2 cellular contexts compared by ENCODE assay signal in the genomic region with DNA sequence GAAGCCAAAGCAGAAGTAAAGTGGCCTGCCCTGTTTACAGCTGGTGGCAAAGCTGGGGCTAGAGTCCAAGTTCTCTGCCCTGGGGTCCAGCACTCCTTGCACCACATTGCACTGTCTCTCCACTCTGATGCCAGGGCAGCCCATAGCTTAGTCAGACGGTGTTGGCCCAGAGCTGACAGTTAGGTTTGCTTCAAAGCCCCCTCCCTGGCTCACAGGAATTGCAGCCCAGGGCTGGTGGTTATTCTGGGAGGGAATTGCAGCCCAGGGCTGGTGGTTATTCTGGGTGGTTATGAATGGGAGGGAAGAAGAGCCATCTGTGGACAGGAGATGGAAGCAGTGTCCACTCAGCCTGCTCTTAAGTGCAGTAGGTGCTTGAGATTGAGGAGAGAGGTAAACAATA.
TF ChIP-seq lines count a peak whose summit lies in the region.

No MANE protein-coding gene starts in this region.

TF ChIP-seq in GM23338, 12 proteins besides CTCF, POLR2A, EP300 and RAD21:
- TF ChIP-seq ZNF331 (CRISPR knock-in tag; IDR thresholded peaks at IDR 0.05; ENCODE audit: low read depth) (no peak), EZH2phosphoT487 (IDR thresholded peaks at IDR 0.05; ENCODE audit: unreplicated experiment) (no peak), ZNF114 (CRISPR knock-in tag; IDR thresholded peaks at IDR 0.05) (no peak), POLR2AphosphoS5 (IDR thresholded peaks at IDR 0.05; ENCODE audit: low read depth) (no peak)
- TF ChIP-seq, protein P1, sequence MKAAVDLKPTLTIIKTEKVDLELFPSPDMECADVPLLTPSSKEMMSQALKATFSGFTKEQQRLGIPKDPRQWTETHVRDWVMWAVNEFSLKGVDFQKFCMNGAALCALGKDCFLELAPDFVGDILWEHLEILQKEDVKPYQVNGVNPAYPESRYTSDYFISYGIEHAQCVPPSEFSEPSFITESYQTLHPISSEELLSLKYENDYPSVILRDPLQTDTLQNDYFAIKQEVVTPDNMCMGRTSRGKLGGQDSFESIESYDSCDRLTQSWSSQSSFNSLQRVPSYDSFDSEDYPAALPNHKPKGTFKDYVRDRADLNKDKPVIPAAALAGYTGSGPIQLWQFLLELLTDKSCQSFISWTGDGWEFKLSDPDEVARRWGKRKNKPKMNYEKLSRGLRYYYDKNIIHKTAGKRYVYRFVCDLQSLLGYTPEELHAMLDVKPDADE (IDR thresholded peaks at IDR 0.05): no peak
- TF ChIP-seq, protein P2, sequence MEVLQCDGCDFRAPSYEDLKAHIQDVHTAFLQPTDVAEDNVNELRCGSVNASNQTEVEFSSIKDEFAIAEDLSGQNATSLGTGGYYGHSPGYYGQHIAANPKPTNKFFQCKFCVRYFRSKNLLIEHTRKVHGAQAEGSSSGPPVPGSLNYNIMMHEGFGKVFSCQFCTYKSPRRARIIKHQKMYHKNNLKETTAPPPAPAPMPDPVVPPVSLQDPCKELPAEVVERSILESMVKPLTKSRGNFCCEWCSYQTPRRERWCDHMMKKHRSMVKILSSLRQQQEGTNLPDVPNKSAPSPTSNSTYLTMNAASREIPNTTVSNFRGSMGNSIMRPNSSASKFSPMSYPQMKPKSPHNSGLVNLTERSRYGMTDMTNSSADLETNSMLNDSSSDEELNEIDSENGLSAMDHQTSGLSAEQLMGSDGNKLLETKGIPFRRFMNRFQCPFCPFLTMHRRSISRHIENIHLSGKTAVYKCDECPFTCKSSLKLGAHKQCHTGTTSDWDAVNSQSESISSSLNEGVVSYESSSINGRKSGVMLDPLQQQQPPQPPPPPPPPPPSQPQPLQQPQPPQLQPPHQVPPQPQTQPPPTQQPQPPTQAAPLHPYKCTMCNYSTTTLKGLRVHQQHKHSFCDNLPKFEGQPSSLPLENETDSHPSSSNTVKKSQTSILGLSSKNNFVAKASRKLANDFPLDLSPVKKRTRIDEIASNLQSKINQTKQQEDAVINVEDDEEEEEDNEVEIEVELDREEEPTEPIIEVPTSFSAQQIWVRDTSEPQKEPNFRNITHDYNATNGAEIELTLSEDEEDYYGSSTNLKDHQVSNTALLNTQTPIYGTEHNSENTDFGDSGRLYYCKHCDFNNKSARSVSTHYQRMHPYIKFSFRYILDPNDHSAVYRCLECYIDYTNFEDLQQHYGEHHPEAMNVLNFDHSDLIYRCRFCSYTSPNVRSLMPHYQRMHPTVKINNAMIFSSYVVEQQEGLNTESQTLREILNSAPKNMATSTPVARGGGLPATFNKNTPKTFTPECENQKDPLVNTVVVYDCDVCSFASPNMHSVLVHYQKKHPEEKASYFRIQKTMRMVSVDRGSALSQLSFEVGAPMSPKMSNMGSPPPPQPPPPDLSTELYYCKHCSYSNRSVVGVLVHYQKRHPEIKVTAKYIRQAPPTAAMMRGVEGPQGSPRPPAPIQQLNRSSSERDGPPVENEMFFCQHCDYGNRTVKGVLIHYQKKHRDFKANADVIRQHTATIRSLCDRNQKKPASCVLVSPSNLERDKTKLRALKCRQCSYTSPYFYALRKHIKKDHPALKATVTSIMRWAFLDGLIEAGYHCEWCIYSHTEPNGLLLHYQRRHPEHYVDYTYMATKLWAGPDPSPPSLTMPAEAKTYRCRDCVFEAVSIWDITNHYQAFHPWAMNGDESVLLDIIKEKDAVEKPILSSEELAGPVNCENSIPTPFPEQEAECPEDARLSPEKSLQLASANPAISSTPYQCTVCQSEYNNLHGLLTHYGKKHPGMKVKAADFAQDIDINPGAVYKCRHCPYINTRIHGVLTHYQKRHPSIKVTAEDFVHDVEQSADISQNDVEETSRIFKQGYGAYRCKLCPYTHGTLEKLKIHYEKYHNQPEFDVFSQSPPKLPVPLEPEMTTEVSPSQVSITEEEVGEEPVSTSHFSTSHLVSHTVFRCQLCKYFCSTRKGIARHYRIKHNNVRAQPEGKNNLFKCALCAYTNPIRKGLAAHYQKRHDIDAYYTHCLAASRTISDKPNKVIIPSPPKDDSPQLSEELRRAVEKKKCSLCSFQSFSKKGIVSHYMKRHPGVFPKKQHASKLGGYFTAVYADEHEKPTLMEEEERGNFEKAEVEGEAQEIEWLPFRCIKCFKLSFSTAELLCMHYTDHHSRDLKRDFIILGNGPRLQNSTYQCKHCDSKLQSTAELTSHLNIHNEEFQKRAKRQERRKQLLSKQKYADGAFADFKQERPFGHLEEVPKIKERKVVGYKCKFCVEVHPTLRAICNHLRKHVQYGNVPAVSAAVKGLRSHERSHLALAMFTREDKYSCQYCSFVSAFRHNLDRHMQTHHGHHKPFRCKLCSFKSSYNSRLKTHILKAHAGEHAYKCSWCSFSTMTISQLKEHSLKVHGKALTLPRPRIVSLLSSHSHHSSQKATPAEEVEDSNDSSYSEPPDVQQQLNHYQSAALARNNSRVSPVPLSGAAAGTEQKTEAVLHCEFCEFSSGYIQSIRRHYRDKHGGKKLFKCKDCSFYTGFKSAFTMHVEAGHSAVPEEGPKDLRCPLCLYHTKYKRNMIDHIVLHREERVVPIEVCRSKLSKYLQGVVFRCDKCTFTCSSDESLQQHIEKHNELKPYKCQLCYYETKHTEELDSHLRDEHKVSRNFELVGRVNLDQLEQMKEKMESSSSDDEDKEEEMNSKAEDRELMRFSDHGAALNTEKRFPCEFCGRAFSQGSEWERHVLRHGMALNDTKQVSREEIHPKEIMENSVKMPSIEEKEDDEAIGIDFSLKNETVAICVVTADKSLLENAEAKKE (CRISPR knock-in tag; IDR thresholded peaks at IDR 0.05): no peak

TF ChIP-seq in IMR-90, 13 proteins besides CTCF, POLR2A, EP300 and RAD21:
- TF ChIP-seq RCOR1 (IDR thresholded peaks at IDR 0.05; ENCODE audit: insufficient replicate concordance, low read length): no peak
- TF ChIP-seq CEBPB (IDR thresholded peaks at IDR 0.05; ENCODE audit: low read depth, low read length): no peak
- TF ChIP-seq MAZ (IDR thresholded peaks at IDR 0.05; ENCODE audit: borderline replicate concordance, low read depth, low read length): no peak
- no peak for TF ChIP-seq MXI1 (IDR thresholded peaks at IDR 0.05; ENCODE audit: borderline replicate concordance, low read depth, low read length)
- TF ChIP-seq, protein P3, sequence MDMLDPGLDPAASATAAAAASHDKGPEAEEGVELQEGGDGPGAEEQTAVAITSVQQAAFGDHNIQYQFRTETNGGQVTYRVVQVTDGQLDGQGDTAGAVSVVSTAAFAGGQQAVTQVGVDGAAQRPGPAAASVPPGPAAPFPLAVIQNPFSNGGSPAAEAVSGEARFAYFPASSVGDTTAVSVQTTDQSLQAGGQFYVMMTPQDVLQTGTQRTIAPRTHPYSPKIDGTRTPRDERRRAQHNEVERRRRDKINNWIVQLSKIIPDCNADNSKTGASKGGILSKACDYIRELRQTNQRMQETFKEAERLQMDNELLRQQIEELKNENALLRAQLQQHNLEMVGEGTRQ (IDR thresholded peaks at IDR 0.05; ENCODE audit: low read depth, low read length): no peak
- no peak for TF ChIP-seq FOS (IDR thresholded peaks at IDR 0.05; ENCODE audit: low read depth, low read length)
- no peak for TF ChIP-seq SMC3 (IDR thresholded peaks at IDR 0.05; ENCODE audit: low read depth, low read length)
- no peak for TF ChIP-seq RFX5 (IDR thresholded peaks at IDR 0.05; ENCODE audit: low read depth, low read length)
- no peak for TF ChIP-seq CHD1 (IDR thresholded peaks at IDR 0.05; ENCODE audit: low read depth, low read length)
- no peak for TF ChIP-seq BHLHE40 (IDR thresholded peaks at IDR 0.05; ENCODE audit: low read depth, low read length)
- TF ChIP-seq MAFK (IDR thresholded peaks at IDR 0.05; ENCODE audit: low read depth, low read length): no peak
- TF ChIP-seq, protein P4, sequence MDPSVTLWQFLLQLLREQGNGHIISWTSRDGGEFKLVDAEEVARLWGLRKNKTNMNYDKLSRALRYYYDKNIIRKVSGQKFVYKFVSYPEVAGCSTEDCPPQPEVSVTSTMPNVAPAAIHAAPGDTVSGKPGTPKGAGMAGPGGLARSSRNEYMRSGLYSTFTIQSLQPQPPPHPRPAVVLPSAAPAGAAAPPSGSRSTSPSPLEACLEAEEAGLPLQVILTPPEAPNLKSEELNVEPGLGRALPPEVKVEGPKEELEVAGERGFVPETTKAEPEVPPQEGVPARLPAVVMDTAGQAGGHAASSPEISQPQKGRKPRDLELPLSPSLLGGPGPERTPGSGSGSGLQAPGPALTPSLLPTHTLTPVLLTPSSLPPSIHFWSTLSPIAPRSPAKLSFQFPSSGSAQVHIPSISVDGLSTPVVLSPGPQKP (IDR thresholded peaks at IDR 0.05; ENCODE audit: borderline replicate concordance, low read depth, low read length): no peak
- TF ChIP-seq NFE2L2 (IDR thresholded peaks at IDR 0.05; ENCODE audit: low read depth, low read length): no peak
